Comparison of ENCODE assay signal across 1 cellular context in the genomic region with DNA sequence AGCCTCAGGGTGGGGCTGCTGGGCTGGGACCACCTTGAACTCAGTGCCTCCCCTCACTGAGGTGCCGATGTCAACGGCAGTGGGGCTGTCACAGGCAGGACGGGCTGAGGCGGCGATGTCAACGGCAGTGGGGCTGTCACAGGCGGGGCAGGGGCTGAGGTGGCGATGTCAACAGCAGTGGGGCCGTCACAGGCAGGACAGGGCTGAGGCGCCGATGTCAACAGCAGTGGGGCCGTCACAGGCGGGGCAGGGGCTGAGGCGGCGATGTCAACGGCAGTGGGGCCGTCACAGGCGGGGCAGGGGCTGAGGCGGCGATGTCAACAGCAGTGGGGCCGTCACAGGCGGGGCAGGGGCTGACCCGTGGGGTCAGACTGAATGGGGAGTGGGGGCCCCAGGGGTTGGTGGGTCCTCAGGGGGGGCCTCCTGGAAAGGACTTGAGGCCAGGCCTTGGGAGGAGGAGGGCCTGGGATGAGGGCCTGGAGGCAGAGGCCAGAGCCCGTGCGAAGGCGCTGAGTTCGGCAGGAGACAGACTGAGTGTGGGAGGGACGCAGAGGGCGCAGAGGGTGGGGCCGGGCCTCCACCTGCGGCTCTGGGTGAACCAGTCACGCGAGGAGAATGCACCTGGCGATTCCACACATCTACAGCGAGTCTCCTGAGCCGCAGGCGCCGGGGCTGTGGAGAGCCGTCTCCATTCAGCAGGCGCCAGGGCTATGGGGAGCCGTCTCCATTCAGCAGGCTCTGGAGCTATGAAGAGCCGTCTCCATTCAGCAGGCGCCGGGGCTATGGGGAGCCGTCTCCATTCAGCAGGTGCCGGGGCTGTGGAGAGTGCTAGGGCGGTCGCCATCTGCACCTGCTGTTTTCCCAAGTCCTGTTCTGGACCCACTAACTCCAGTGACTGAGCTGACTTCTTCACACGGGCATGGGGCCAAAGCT.
TF ChIP-seq lines count a peak whose summit lies in the region.

No MANE protein-coding gene starts in this region.

TF ChIP-seq in HepG2, 621 proteins besides CTCF, POLR2A, EP300 and RAD21:
- TF ChIP-seq, protein P1, sequence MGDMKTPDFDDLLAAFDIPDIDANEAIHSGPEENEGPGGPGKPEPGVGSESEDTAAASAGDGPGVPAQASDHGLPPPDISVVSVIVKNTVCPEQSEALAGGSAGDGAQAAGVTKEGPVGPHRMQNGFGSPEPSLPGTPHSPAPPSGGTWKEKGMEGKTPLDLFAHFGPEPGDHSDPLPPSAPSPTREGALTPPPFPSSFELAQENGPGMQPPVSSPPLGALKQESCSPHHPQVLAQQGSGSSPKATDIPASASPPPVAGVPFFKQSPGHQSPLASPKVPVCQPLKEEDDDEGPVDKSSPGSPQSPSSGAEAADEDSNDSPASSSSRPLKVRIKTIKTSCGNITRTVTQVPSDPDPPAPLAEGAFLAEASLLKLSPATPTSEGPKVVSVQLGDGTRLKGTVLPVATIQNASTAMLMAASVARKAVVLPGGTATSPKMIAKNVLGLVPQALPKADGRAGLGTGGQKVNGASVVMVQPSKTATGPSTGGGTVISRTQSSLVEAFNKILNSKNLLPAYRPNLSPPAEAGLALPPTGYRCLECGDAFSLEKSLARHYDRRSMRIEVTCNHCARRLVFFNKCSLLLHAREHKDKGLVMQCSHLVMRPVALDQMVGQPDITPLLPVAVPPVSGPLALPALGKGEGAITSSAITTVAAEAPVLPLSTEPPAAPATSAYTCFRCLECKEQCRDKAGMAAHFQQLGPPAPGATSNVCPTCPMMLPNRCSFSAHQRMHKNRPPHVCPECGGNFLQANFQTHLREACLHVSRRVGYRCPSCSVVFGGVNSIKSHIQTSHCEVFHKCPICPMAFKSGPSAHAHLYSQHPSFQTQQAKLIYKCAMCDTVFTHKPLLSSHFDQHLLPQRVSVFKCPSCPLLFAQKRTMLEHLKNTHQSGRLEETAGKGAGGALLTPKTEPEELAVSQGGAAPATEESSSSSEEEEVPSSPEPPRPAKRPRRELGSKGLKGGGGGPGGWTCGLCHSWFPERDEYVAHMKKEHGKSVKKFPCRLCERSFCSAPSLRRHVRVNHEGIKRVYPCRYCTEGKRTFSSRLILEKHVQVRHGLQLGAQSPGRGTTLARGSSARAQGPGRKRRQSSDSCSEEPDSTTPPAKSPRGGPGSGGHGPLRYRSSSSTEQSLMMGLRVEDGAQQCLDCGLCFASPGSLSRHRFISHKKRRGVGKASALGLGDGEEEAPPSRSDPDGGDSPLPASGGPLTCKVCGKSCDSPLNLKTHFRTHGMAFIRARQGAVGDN (CRISPR knock-in tag; IDR thresholded peaks at IDR 0.05): peak; percentile 37; the same call in 1 of the 2 replicates
- TF ChIP-seq, protein P2, sequence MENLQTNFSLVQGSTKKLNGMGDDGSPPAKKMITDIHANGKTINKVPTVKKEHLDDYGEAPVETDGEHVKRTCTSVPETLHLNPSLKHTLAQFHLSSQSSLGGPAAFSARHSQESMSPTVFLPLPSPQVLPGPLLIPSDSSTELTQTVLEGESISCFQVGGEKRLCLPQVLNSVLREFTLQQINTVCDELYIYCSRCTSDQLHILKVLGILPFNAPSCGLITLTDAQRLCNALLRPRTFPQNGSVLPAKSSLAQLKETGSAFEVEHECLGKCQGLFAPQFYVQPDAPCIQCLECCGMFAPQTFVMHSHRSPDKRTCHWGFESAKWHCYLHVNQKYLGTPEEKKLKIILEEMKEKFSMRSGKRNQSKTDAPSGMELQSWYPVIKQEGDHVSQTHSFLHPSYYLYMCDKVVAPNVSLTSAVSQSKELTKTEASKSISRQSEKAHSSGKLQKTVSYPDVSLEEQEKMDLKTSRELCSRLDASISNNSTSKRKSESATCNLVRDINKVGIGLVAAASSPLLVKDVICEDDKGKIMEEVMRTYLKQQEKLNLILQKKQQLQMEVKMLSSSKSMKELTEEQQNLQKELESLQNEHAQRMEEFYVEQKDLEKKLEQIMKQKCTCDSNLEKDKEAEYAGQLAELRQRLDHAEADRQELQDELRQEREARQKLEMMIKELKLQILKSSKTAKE (CRISPR knock-in tag; IDR thresholded peaks at IDR 0.05; ENCODE audit: borderline replicate concordance): 0 out of 2 replicates have a peak, but pooled peaks have one; percentile 24
- TF ChIP-seq ZSCAN25 (CRISPR knock-in tag; IDR thresholded peaks at IDR 0.05) (peak; percentile 56; the same call in 1 of the 2 replicates), MNT (IDR thresholded peaks at IDR 0.05) (no peak), ZNF263 (CRISPR knock-in tag; IDR thresholded peaks at IDR 0.05) (peak; percentile 44; the same call in 1 of the 2 replicates), CBX5 (CRISPR knock-in tag; IDR thresholded peaks at IDR 0.05; ENCODE audit: borderline replicate concordance) (no peak), MTF2 (CRISPR knock-in tag; IDR thresholded peaks at IDR 0.05; ENCODE audit: borderline replicate concordance) (peak; percentile 43; the same call in 1 of the 2 replicates), PRDM15 (CRISPR knock-in tag; IDR thresholded peaks at IDR 0.05) (no peak), ZNF34 (CRISPR knock-in tag; IDR thresholded peaks at IDR 0.05; ENCODE audit: borderline replicate concordance) (no peak)
- TF ChIP-seq, protein P3, sequence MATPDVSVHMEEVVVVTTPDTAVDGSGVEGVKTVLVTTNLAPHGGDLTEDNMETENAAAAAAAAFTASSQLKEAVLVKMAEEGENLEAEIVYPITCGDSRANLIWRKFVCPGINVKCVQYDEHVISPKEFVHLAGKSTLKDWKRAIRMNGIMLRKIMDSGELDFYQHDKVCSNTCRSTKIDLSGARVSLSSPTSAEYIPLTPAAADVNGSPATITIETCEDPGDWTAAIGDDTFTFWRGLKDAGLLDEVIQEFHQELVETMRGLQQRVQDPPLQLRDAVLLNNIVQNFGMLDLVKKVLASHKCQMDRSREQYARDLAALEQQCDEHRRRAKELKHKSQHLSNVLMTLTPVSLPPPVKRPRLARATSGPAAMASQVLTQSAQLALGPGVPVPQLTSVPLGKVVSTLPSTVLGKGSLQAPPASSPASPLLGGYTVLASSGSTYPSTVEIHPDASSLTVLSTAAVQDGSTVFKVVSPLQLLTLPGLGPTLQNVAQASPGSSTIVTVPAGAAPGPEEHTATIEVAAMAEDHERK (CRISPR knock-in tag; IDR thresholded peaks at IDR 0.05; ENCODE audit: low read depth): no peak
- TF ChIP-seq, protein P4, sequence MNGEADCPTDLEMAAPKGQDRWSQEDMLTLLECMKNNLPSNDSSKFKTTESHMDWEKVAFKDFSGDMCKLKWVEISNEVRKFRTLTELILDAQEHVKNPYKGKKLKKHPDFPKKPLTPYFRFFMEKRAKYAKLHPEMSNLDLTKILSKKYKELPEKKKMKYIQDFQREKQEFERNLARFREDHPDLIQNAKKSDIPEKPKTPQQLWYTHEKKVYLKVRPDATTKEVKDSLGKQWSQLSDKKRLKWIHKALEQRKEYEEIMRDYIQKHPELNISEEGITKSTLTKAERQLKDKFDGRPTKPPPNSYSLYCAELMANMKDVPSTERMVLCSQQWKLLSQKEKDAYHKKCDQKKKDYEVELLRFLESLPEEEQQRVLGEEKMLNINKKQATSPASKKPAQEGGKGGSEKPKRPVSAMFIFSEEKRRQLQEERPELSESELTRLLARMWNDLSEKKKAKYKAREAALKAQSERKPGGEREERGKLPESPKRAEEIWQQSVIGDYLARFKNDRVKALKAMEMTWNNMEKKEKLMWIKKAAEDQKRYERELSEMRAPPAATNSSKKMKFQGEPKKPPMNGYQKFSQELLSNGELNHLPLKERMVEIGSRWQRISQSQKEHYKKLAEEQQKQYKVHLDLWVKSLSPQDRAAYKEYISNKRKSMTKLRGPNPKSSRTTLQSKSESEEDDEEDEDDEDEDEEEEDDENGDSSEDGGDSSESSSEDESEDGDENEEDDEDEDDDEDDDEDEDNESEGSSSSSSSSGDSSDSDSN (CRISPR knock-in tag; IDR thresholded peaks at IDR 0.05): 0 out of 2 replicates have a peak, but pooled peaks have one; percentile 4
